22 cellular contexts compared by ENCODE assay signal in the genomic region with DNA sequence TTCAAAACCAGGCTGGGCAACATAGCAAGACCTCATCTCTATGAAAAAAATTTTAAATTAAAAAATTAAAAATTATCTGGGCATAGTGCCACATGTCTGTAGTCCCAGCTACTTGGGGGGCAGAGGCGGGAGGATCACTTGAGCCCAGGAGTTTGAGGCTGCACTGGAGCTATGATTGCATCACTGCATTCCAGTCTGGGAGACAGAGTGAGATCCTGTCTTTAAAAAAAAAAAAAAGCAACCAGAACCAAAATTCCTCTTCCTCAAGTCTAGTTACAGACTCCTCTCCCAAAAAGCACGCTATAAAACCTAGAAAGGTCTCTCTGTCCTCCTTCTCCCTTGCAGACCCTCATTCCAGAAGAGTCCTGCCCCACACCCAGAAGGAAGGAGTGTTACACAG. TPM values are rescaled to one million over a fixed set of nuclear protein-coding genes. Genes with fewer than 3 reads are reported as not detected.
DNase-seq lines count a peak whose midpoint lies in the region; ATAC-seq, FAIRE-seq and TF ChIP-seq lines count a peak whose summit lies in the region.
"Had no signal": no experiment of that assay in that cellular context is flagged by ENCODE, and none has a peak within 500 bp of the region (broad histone marks: within the 10 kb centered on the region; RNA-seq: fewer than 3 reads in every experiment).

No MANE protein-coding gene starts in this region.

- H3K27ac ChIP-seq in astrocyte (ENCODE audit: low read depth, low read length) (no peak overlapping the region), neuronal stem cell (replicated peaks; ENCODE audit: low read length) (no peak overlapping the region)
- H3K27ac ChIP-seq: coronary artery, epithelial cell of prostate, heart right ventricle had no signal

- H2BK120ac ChIP-seq in neuronal stem cell (ENCODE audit: low read depth, low read length): no peak overlapping the region

- H2BK12ac ChIP-seq in neuronal stem cell (ENCODE audit: low read length): no peak overlapping the region

- H3K4me1 Mint-ChIP-seq in astrocyte (ENCODE audit: low read depth, unreplicated experiment): peaks cover 14% of the 10 kb centered on the region
- no peaks in the 10 kb centered on the region for H3K4me1 Mint-ChIP-seq in activated T-cell treated with anti-CD3 and anti-CD28 coated beads, Interleukin-2, amount 50 U/mL, for 4 hours (ENCODE audit: low read depth)

- FAIRE-seq in astrocyte (lab: Jason Lieb, UNC): no peak

- H3K4me3 ChIP-seq in astrocyte (ENCODE audit: insufficient read depth, low read depth, low read length): no peak overlapping the region
- H3K4me3 ChIP-seq in fibroblast of the aortic adventitia (ENCODE audit: low read depth, low read length): no peak overlapping the region
- no peak overlapping the region for H3K4me3 ChIP-seq in neuronal stem cell (ENCODE audit: low read length in 2 of 2)
- H3K4me3 ChIP-seq: coronary artery, heart right ventricle had no signal

- DNase-seq in EL: peak; percentile 70
- peak; percentile 61 for DNase-seq in astrocyte (ENCODE audit: low read depth)
- peak; percentile 63 for DNase-seq in fibroblast of the aortic adventitia (ENCODE audit: low read depth)
- DNase-seq in neuronal stem cell (ENCODE audit: low spot score): no peak
- DNase-seq in COLO668 (lab: John Stamatoyannopoulos, UW; ENCODE audit: unreplicated experiment): no peak
- DNase-seq in activated T-cell treated with anti-CD3 and anti-CD28 coated beads, Interleukin-2, amount 50 U/mL, for 4 hours: no peak
- DNase-seq in GF-D8 (lab: John Stamatoyannopoulos, UW): no peak
- DNase-seq: activated CD4-positive, alpha-beta T cell treated with anti-CD3 and anti-CD28 coated beads for 48 hours; activated CD8-positive, alpha-beta memory T cell treated with anti-CD3 and anti-CD28 coated beads, Interleukin-2, amount 50 U/mL, for 4 hours; activated gamma-delta T cell treated with Interleukin-2 at 50 U/mL for 16 hours; AML-193; heart right ventricle; KBM-7; NCI-H1092; NCI-H2107; NCI-H526 treated with DMSO at 0.1 percent for 48 hours; stimulated activated CD4-positive, alpha-beta T cell treated with anti-CD3 and anti-CD28 coated beads, Interleukin-4, amount 100 ng/mL, for 4 hours; stimulated activated CD8-positive, alpha-beta memory T cell treated with anti-CD3 and anti-CD28 coated beads, Interleukin-4, amount 100 ng/mL, for 48 hours had no signal

- H3K36me3 ChIP-seq in astrocyte (ENCODE audit: insufficient read depth, low read length) (no peaks in the 10 kb centered on the region), neuronal stem cell (replicated peaks in 1 of 2; ENCODE audit: control insufficient read depth in 2 of 2, insufficient read depth in 2 of 2, low read length in 2 of 2) (no peaks in the 10 kb centered on the region)
- H3K36me3 ChIP-seq: heart right ventricle had no signal

- H3K4ac ChIP-seq in neuronal stem cell (ENCODE audit: low read length): no peak overlapping the region

- no peak overlapping the region for H3K4me2 ChIP-seq in astrocyte (ENCODE audit: low read length)
- no peak overlapping the region for H3K4me2 ChIP-seq in neuronal stem cell (ENCODE audit: insufficient read depth, low read length, poor library complexity, severe bottlenecking)

- H3K27ac Mint-ChIP-seq in astrocyte (ENCODE audit: unreplicated experiment): peak overlapping the region; percentile 99

- H3K4me1 ChIP-seq in astrocyte (ENCODE audit: insufficient read depth, low read length): no peaks in the 10 kb centered on the region
- peaks cover 0 to 3% of the 10 kb centered on the region in 2 donors for H3K4me1 ChIP-seq in neuronal stem cell (ENCODE audit: control insufficient read depth in 2 of 2, insufficient read depth in 1 of 2, low read depth in 1 of 2, low read length in 2 of 2)
- H3K4me1 ChIP-seq: heart right ventricle had no signal

- H3K9me3 ChIP-seq in astrocyte (ENCODE audit: insufficient read depth, low read depth, low read length): no peaks in the 10 kb centered on the region
- no peaks in the 10 kb centered on the region for H3K9me3 ChIP-seq in neuronal stem cell (replicated peaks in 1 of 2; ENCODE audit: control insufficient read depth in 2 of 2, insufficient read depth in 1 of 2, low read depth in 1 of 2, low read length in 2 of 2)
- H3K9me3 ChIP-seq: heart right ventricle had no signal

- ATAC-seq in activated T-cell treated with anti-CD3 and anti-CD28 coated beads, Interleukin-2, amount 50 U/mL, for 4 hours: no peak
- no peak for ATAC-seq in GM21576 (IDR thresholded peaks at IDR 0.05; ENCODE audit: unreplicated experiment)
- ATAC-seq: heart right ventricle, Panc1 had no signal

- H3K9ac ChIP-seq in astrocyte (ENCODE audit: low read length) (no peak overlapping the region), neuronal stem cell (ENCODE audit: low read depth, low read length, poor library complexity) (no peak overlapping the region)

- H4K91ac ChIP-seq in neuronal stem cell (ENCODE audit: low read depth, low read length, poor library complexity): no peak overlapping the region

- H2BK15ac ChIP-seq in neuronal stem cell (ENCODE audit: low read length): no peak overlapping the region

- H2AK5ac ChIP-seq in neuronal stem cell (ENCODE audit: low read depth, low read length): no peak overlapping the region

- no peaks in the 10 kb centered on the region for H3K36me3 Mint-ChIP-seq in astrocyte (ENCODE audit: low read depth, unreplicated experiment)
- H3K36me3 Mint-ChIP-seq in activated T-cell treated with anti-CD3 and anti-CD28 coated beads, Interleukin-2, amount 50 U/mL, for 4 hours (ENCODE audit: insufficient read depth): no peaks in the 10 kb centered on the region

- H3K27me3 Mint-ChIP-seq in astrocyte (ENCODE audit: low read depth, unreplicated experiment): no peaks in the 10 kb centered on the region
- no peaks in the 10 kb centered on the region for H3K27me3 Mint-ChIP-seq in activated T-cell treated with anti-CD3 and anti-CD28 coated beads, Interleukin-2, amount 50 U/mL, for 4 hours (ENCODE audit: low read depth)

- peak overlapping the region; percentile 47 for H2AFZ ChIP-seq in astrocyte (ENCODE audit: low read depth, low read length)
- H2AFZ ChIP-seq in neuronal stem cell (ENCODE audit: low read length): peak overlapping the region; percentile 41

- no peak for TF ChIP-seq CTCF in astrocyte (IDR thresholded peaks at IDR 0.05; ENCODE audit: insufficient read depth, low read depth, low read length)
- TF ChIP-seq CTCF in fibroblast of the aortic adventitia (IDR thresholded peaks at IDR 0.05; ENCODE audit: insufficient read depth, low read length): no peak

- no peak overlapping the region for H3K23ac ChIP-seq in neuronal stem cell (ENCODE audit: low read depth, low read length, poor library complexity)

- H3K9me3 Mint-ChIP-seq in astrocyte (ENCODE audit: unreplicated experiment): no peaks in the 10 kb centered on the region
- no peaks in the 10 kb centered on the region for H3K9me3 Mint-ChIP-seq in activated T-cell treated with anti-CD3 and anti-CD28 coated beads, Interleukin-2, amount 50 U/mL, for 4 hours

- no peaks in the 10 kb centered on the region for H3K79me2 ChIP-seq in astrocyte (ENCODE audit: insufficient read depth, low read length)

- WGBS in neuronal stem cell (ENCODE audit: extremely low coverage in 2 of 2, insufficient read length in 2 of 2, insufficient replicate concordance in 1 of 2), 2 donors: no CpG with 5 or more reads among the region's 2 CpGs

- H3K18ac ChIP-seq in neuronal stem cell (ENCODE audit: low read length): no peak overlapping the region

- H3K27me3 ChIP-seq in astrocyte (ENCODE audit: insufficient read depth, low read length) (no peaks in the 10 kb centered on the region), neuronal stem cell (ENCODE audit: control insufficient read depth in 3 of 3, insufficient read depth in 3 of 3, low read depth in 1 of 3, low read length in 3 of 3) (no peaks in the 10 kb centered on the region)
- H3K27me3 ChIP-seq: heart right ventricle had no signal

- H2BK5ac ChIP-seq in neuronal stem cell (ENCODE audit: low read length): no peak overlapping the region

- H3K4me3 Mint-ChIP-seq in astrocyte (ENCODE audit: unreplicated experiment): peak overlapping the region; percentile 60
- no peak overlapping the region for H3K4me3 Mint-ChIP-seq in activated T-cell treated with anti-CD3 and anti-CD28 coated beads, Interleukin-2, amount 50 U/mL, for 4 hours

- no peaks in the 10 kb centered on the region for H4K20me1 ChIP-seq in astrocyte (ENCODE audit: insufficient read depth, low read length)

- H3K14ac ChIP-seq in neuronal stem cell (ENCODE audit: low read length): no peak overlapping the region

- no peak overlapping the region for H4K8ac ChIP-seq in neuronal stem cell (ENCODE audit: low read depth, low read length)

- H3K79me1 ChIP-seq in neuronal stem cell (ENCODE audit: low read depth, low read length): no peaks in the 10 kb centered on the region

RNA-seq across cellular contexts. Expression of gene TNFAIP6, which starts 23.9 kb away (rescaled TPM):
- total RNA-seq in astrocyte: 0.75 and 1.4 TPM in 2 replicates
- 47.3 and 51.9 TPM in 2 replicates for total RNA-seq in fibroblast of the aortic adventitia (ENCODE audit: low replicate concordance)
- polyA plus RNA-seq in neuronal stem cell (2013, experiment 1 of 2): 0.06 TPM
- polyA plus RNA-seq in neuronal stem cell (2013, experiment 2 of 2): not detected
- not detected for total RNA-seq in activated T-cell treated with anti-CD3 and anti-CD28 coated beads, Interleukin-2, amount 50 U/mL, for 4 hours

RNA-seq across cellular contexts. Expression of gene RIF1, which starts 28.4 kb away (rescaled TPM):
- 39.1 and 39.3 TPM in 2 replicates for total RNA-seq in astrocyte
- total RNA-seq in fibroblast of the aortic adventitia (ENCODE audit: low replicate concordance): 66.7 and 122 TPM in 2 replicates
- 15.0 TPM for polyA plus RNA-seq in neuronal stem cell (2013, experiment 1 of 2)
- 15.4 TPM for polyA plus RNA-seq in neuronal stem cell (2013, experiment 2 of 2)
- total RNA-seq in activated T-cell treated with anti-CD3 and anti-CD28 coated beads, Interleukin-2, amount 50 U/mL, for 4 hours: 10 to 100 TPM; 63.6 to 68.9 (median 64.1) TPM

Comparison
In these comparisons a context has a peak if more than half of its experiments do, and no peak if none do; other contexts are left out.
1. DNase-seq: peak in EL (single experiment), astrocyte (single experiment) and fibroblast of the aortic adventitia (single experiment); none in neuronal stem cell (single experiment), COLO668 (single experiment), activated T-cell treated with anti-CD3 and anti-CD28 coated beads, Interleukin-2, amount 50 U/mL, for 4 hours (single experiment) and GF-D8 (single experiment).
2. RNA of gene TNFAIP6, which starts 23.9 kb away (total RNA-seq): 47.3 to 51.9 TPM in fibroblast of the aortic adventitia; 0.75 to 1.4 TPM in astrocyte and not detected in activated T-cell treated with anti-CD3 and anti-CD28 coated beads, Interleukin-2, amount 50 U/mL, for 4 hours; every median in the first group is over 10 times any median in the second.